Comparison of ENCODE assay signal across 3 cellular contexts in the genomic region with DNA sequence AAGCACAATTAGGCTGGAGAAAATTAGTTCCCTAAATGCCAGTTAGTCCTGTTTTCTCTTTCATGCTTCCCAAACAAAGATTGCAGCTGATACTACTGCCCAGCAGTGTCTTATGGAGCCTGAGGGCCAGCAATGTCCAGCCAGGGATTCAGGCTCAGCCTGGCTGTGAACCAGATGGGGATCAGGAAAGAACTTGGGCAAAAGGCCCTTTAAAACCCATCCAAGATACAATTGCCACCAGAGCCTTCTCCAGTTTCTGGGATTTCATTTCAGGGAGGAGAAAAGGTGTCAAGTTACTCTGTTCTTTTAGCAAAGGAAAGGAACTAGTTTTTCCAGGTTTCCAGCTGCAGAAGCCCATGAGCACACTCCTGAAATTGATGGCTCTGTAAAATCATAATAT.
TF ChIP-seq lines count a peak whose summit lies in the region.

No MANE protein-coding gene starts in this region.

TF ChIP-seq in SK-N-SH, 30 proteins besides CTCF, POLR2A, EP300 and RAD21:
- TF ChIP-seq ZBTB33 (IDR thresholded peaks at IDR 0.05; ENCODE audit: borderline replicate concordance, low read depth): no peak
- TF ChIP-seq TCF12 (IDR thresholded peaks at IDR 0.05): no peak
- no peak for TF ChIP-seq RFX5 (IDR thresholded peaks at IDR 0.05; ENCODE audit: low read length)
- no peak for TF ChIP-seq JUND (IDR thresholded peaks at IDR 0.05)
- TF ChIP-seq TAF1 (IDR thresholded peaks at IDR 0.05; ENCODE audit: borderline replicate concordance, low read depth, low read length): no peak
- TF ChIP-seq EZH2phosphoT487 (IDR thresholded peaks at IDR 0.05; ENCODE audit: borderline replicate concordance, low read depth): no peak
- no peak for TF ChIP-seq YY1 (IDR thresholded peaks at IDR 0.05; ENCODE audit: low read depth)
- TF ChIP-seq, protein P1, sequence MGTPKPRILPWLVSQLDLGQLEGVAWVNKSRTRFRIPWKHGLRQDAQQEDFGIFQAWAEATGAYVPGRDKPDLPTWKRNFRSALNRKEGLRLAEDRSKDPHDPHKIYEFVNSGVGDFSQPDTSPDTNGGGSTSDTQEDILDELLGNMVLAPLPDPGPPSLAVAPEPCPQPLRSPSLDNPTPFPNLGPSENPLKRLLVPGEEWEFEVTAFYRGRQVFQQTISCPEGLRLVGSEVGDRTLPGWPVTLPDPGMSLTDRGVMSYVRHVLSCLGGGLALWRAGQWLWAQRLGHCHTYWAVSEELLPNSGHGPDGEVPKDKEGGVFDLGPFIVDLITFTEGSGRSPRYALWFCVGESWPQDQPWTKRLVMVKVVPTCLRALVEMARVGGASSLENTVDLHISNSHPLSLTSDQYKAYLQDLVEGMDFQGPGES (IDR thresholded peaks at IDR 0.05; ENCODE audit: low read depth, low read length): no peak
- TF ChIP-seq SMC3 (IDR thresholded peaks at IDR 0.05; ENCODE audit: low read depth, low read length): no peak

TF ChIP-seq in SK-N-SH treated with all-trans-retinoic acid at 6 μM for 48 hours, 23 proteins besides CTCF, POLR2A, EP300 and RAD21:
- TF ChIP-seq RARB (CRISPR knock-in tag; IDR thresholded peaks at IDR 0.05) (no peak), ZFP3 (CRISPR knock-in tag; IDR thresholded peaks at IDR 0.05) (no peak), BACH2 (CRISPR knock-in tag; IDR thresholded peaks at IDR 0.05; ENCODE audit: borderline replicate concordance) (no peak), ZNF70 (CRISPR knock-in tag; IDR thresholded peaks at IDR 0.05) (no peak), OSR1 (CRISPR knock-in tag; IDR thresholded peaks at IDR 0.05) (no peak), TOX (CRISPR knock-in tag; IDR thresholded peaks at IDR 0.05; ENCODE audit: borderline replicate concordance) (no peak), ARNTL (CRISPR knock-in tag; IDR thresholded peaks at IDR 0.05; ENCODE audit: borderline replicate concordance, low read depth) (no peak), GLIS3 (CRISPR knock-in tag; IDR thresholded peaks at IDR 0.05) (no peak), ESRRG (CRISPR knock-in tag; IDR thresholded peaks at IDR 0.05) (no peak), ZNF565 (CRISPR knock-in tag; conservative IDR thresholded peaks at IDR 0.05; ENCODE audit: low read depth) (no peak), TSHZ2 (CRISPR knock-in tag; IDR thresholded peaks at IDR 0.05) (no peak)
- TF ChIP-seq, protein P2, sequence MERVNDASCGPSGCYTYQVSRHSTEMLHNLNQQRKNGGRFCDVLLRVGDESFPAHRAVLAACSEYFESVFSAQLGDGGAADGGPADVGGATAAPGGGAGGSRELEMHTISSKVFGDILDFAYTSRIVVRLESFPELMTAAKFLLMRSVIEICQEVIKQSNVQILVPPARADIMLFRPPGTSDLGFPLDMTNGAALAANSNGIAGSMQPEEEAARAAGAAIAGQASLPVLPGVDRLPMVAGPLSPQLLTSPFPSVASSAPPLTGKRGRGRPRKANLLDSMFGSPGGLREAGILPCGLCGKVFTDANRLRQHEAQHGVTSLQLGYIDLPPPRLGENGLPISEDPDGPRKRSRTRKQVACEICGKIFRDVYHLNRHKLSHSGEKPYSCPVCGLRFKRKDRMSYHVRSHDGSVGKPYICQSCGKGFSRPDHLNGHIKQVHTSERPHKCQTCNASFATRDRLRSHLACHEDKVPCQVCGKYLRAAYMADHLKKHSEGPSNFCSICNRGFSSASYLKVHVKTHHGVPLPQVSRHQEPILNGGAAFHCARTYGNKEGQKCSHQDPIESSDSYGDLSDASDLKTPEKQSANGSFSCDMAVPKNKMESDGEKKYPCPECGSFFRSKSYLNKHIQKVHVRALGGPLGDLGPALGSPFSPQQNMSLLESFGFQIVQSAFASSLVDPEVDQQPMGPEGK (CRISPR knock-in tag; IDR thresholded peaks at IDR 0.05; ENCODE audit: borderline replicate concordance): no peak
- TF ChIP-seq, protein P3, sequence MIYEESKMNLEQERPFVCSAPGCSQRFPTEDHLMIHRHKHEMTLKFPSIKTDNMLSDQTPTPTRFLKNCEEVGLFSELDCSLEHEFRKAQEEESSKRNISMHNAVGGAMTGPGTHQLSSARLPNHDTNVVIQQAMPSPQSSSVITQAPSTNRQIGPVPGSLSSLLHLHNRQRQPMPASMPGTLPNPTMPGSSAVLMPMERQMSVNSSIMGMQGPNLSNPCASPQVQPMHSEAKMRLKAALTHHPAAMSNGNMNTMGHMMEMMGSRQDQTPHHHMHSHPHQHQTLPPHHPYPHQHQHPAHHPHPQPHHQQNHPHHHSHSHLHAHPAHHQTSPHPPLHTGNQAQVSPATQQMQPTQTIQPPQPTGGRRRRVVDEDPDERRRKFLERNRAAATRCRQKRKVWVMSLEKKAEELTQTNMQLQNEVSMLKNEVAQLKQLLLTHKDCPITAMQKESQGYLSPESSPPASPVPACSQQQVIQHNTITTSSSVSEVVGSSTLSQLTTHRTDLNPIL (CRISPR knock-in tag; IDR thresholded peaks at IDR 0.05; ENCODE audit: low read depth): no peak
- TF ChIP-seq, protein P4, sequence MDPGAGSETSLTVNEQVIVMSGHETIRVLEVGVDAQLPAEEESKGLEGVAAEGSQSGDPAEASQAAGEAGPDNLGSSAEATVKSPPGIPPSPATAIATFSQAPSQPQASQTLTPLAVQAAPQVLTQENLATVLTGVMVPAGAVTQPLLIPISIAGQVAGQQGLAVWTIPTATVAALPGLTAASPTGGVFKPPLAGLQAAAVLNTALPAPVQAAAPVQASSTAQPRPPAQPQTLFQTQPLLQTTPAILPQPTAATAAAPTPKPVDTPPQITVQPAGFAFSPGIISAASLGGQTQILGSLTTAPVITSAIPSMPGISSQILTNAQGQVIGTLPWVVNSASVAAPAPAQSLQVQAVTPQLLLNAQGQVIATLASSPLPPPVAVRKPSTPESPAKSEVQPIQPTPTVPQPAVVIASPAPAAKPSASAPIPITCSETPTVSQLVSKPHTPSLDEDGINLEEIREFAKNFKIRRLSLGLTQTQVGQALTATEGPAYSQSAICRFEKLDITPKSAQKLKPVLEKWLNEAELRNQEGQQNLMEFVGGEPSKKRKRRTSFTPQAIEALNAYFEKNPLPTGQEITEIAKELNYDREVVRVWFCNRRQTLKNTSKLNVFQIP (CRISPR knock-in tag; IDR thresholded peaks at IDR 0.05; ENCODE audit: borderline replicate concordance, low read depth): no peak

TF ChIP-seq in WTC11, 78 proteins besides CTCF, POLR2A, EP300 and RAD21:
- TF ChIP-seq, protein P5, sequence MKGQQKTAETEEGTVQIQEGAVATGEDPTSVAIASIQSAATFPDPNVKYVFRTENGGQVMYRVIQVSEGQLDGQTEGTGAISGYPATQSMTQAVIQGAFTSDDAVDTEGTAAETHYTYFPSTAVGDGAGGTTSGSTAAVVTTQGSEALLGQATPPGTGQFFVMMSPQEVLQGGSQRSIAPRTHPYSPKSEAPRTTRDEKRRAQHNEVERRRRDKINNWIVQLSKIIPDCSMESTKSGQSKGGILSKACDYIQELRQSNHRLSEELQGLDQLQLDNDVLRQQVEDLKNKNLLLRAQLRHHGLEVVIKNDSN (CRISPR knock-in tag; IDR thresholded peaks at IDR 0.05): no peak
- TF ChIP-seq HMGA2 (CRISPR knock-in tag; IDR thresholded peaks at IDR 0.05) (no peak), E2F1 (CRISPR knock-in tag; IDR thresholded peaks at IDR 0.05) (no peak), ZNF423 (CRISPR knock-in tag; IDR thresholded peaks at IDR 0.05) (no peak), TEAD4 (CRISPR knock-in tag; IDR thresholded peaks at IDR 0.05) (no peak)
- TF ChIP-seq, protein P6, sequence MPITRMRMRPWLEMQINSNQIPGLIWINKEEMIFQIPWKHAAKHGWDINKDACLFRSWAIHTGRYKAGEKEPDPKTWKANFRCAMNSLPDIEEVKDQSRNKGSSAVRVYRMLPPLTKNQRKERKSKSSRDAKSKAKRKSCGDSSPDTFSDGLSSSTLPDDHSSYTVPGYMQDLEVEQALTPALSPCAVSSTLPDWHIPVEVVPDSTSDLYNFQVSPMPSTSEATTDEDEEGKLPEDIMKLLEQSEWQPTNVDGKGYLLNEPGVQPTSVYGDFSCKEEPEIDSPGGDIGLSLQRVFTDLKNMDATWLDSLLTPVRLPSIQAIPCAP (CRISPR knock-in tag; IDR thresholded peaks at IDR 0.05): no peak
- TF ChIP-seq, protein P7, sequence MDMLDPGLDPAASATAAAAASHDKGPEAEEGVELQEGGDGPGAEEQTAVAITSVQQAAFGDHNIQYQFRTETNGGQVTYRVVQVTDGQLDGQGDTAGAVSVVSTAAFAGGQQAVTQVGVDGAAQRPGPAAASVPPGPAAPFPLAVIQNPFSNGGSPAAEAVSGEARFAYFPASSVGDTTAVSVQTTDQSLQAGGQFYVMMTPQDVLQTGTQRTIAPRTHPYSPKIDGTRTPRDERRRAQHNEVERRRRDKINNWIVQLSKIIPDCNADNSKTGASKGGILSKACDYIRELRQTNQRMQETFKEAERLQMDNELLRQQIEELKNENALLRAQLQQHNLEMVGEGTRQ (CRISPR knock-in tag; IDR thresholded peaks at IDR 0.05): no peak
TF ChIP-seq in WTC11: peak in this region for 0.
